ENCODE assay signal across 8 cellular contexts in the genomic region with DNA sequence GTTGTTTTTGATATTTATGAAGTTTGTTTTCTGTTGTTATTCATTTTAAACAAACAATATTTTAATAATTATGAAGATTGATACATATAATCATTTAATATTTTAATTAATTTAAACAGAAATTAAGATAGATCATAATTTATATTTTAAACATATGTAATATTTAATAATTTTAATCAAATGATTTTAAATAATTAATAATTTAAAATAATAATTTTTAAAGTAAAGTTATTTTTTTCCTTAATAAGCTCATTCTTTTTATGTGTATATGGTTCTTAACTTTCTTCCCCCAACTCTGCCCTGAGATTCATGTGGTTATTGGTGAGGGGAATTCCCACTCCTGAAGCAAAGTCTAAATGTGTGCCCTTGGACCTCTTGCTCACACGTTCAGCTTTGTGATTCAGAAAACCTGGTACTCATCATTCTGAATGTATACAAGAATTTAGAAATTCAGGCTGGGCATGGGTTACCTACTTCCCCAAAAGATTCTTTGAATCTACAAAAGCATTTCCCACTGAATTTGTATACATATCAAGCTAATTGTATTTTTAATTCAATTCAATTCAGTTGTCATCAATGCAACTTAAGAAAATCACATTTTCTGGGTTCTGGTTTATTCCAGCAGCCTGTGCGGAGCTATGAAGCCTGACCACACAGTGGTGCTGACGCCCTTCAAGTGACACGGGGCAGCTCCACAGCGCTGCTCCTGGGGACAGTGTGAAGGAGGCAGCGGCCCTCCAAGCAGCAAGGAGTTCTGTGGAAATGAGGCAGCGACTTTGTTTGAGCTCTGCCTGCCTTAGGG.
A peak's percentile ranks its signal among the peaks of the same experiment; 100 is the strongest.
DNase-seq lines count a peak whose midpoint lies in the region; ATAC-seq, FAIRE-seq and TF ChIP-seq lines count a peak whose summit lies in the region.

No MANE protein-coding gene starts in this region.

- TF ChIP-seq CTCF in K562 (IDR thresholded peaks at IDR 0.05 in 2 of 3, conservative IDR thresholded peaks at IDR 0.05 in 1 of 3; ENCODE audit: insufficient read depth in 2 of 3, low read depth in 1 of 3, low read length in 3 of 3), result peak; percentile 96 to 100 (median 100)

- 0% methylated on average over 7 of the region's 7 CpGs for WGBS in K562 (ENCODE audit: insufficient coverage, low coverage, missing lambda C conversion rate)

- H3K36me3 ChIP-seq in Karpas-422 (ENCODE audit: insufficient read depth, low read length), result no peaks in the 10 kb centered on the region
- no peaks in the 10 kb centered on the region for H3K36me3 ChIP-seq in SJCRH30
- H3K36me3 ChIP-seq in K562 (ENCODE audit: control insufficient read depth, insufficient read depth, low read length), result no peaks in the 10 kb centered on the region

- no peaks in the 10 kb centered on the region for H3K9me1 ChIP-seq in K562 (ENCODE audit: control insufficient read depth, insufficient read depth, low read length)

- H2AFZ ChIP-seq in Karpas-422 (ENCODE audit: low read length), result no peak overlapping the region
- no peak overlapping the region for H2AFZ ChIP-seq in K562 (ENCODE audit: low read depth, low read length)

- peak; percentile 100 for ATAC-seq in Right ventricle myocardium inferior
- ATAC-seq in K562, result peak; percentile 100

- TF ChIP-seq RAD21 in K562 (CRISPR knock-in tag; conservative IDR thresholded peaks at IDR 0.05 in 1 of 2, IDR thresholded peaks at IDR 0.05 in 1 of 2), result peak; percentile 81 to 88

- no peak for TF ChIP-seq EP300 in K562 (IDR thresholded peaks at IDR 0.05; ENCODE audit: low read length)

- no peaks in the 10 kb centered on the region for H3K4me1 ChIP-seq in Karpas-422 (ENCODE audit: low read length)
- peaks cover 7% of the 10 kb centered on the region; the same call in 1 of the 2 replicates for H3K4me1 ChIP-seq in SJCRH30
- no peaks in the 10 kb centered on the region for H3K4me1 ChIP-seq in K562 (replicated peaks in 1 of 2; ENCODE audit: control insufficient read depth in 2 of 2, insufficient read depth in 2 of 2, low read length in 2 of 2)

- no peak for TF ChIP-seq POLR2A in H54 (IDR thresholded peaks at IDR 0.05; ENCODE audit: low read depth, low read length)
- no peak for TF ChIP-seq POLR2A in K562 (conservative IDR thresholded peaks at IDR 0.05)

- BruUV-seq in K562 (replicated peaks; lab: Mats Ljungman, UMichigan), result no TSS peak

- intact Hi-C loops in Right ventricle myocardium inferior (cut with DNase I), result loop anchor here (2.0 to 10.0 kb wide), 4 partner anchors 127 to 449 kb away; no protein-coding TSS in a partner anchor
- intact Hi-C loops in cardiac septum (cut with DNase I), result loop anchor here (5.0 to 10.0 kb wide), 3 partner anchors 137 to 369 kb away; a partner anchor contains a TSS
- intact Hi-C loops in K562 (cut with micrococcal nuclease), result loop anchor here (1.0 kb wide), 3 partner anchors 370 to 854 kb away; no protein-coding TSS in a partner anchor

- in situ Hi-C loops in K562 (cut with MboI), result loop anchor here (10.0 kb wide), 1 partner anchor 377 kb away; no protein-coding TSS in a partner anchor

- no peak overlapping the region for H3K4me2 ChIP-seq in Karpas-422 (ENCODE audit: low read depth, low read length, poor library complexity, severe bottlenecking)
- no peak overlapping the region for H3K4me2 ChIP-seq in K562 (ENCODE audit: insufficient read depth, low read length)

- POLR2A ChIA-PET in K562 (lab: Yijun Ruan, JAX), result interaction anchor here (0.8 kb wide), 1 partner anchor 11 kb away, joined by 3 read pairs; no protein-coding TSS in a partner anchor

- H3K9me3 ChIP-seq in Karpas-422 (ENCODE audit: low read length), result no peaks in the 10 kb centered on the region
- H3K9me3 ChIP-seq in SJCRH30 (replicated peaks), result 0 out of 2 replicates have a peak, but pooled peaks cover under 1% of the 10 kb centered on the region
- H3K9me3 ChIP-seq in K562 (replicated peaks; ENCODE audit: control insufficient read depth, insufficient read depth, low read depth, low read length), result no peaks in the 10 kb centered on the region

- no peaks in the 10 kb centered on the region for H4K20me1 ChIP-seq in Karpas-422 (ENCODE audit: insufficient read depth, low read depth, low read length)
- H4K20me1 ChIP-seq in K562 (replicated peaks; ENCODE audit: control insufficient read depth, insufficient read depth, low read length), result no peaks in the 10 kb centered on the region

- DNase-seq in Right ventricle myocardium inferior (ENCODE audit: missing footprints) (peak; percentile 88), cardiac septum (ENCODE audit: low spot score) (no peak), H54 (ENCODE audit: insufficient read length, low spot score) (peak; percentile 36), Karpas-422 (peak; percentile 82), SJCRH30 (peak; percentile 81 to 88), K562 (ENCODE audit: extremely low read depth in 1 of 4, low spot score in 3 of 4) (peak; percentile 19 to 78 (median 50)), hippocampal formation (lab: John Stamatoyannopoulos, UW) (peak; percentile 72 to 78), skeletal muscle cell (ENCODE audit: low read depth) (peak; percentile 55)

- H3K4me3 ChIP-seq in Karpas-422 (ENCODE audit: low read length) (no peak overlapping the region), SJCRH30 (no peak overlapping the region), K562 (no peak overlapping the region), skeletal muscle cell (ENCODE audit: low read depth, low read length) (no peak overlapping the region)

- CTCF ChIA-PET in K562 (lab: Yijun Ruan, JAX; ENCODE audit: low intra/inter-chr PET ratio), result interaction anchor here (4.0 kb wide), 1 partner anchor 369 kb away, joined by 30 read pairs; no protein-coding TSS in a partner anchor

- no peaks in the 10 kb centered on the region for H3K79me2 ChIP-seq in Karpas-422 (ENCODE audit: low read length)
- H3K79me2 ChIP-seq in K562 (ENCODE audit: control insufficient read depth, insufficient read depth, low read length), result no peaks in the 10 kb centered on the region

- H3K27me3 ChIP-seq in Karpas-422 (ENCODE audit: low read length) (no peaks in the 10 kb centered on the region), SJCRH30 (no peaks in the 10 kb centered on the region), K562 (ENCODE audit: control insufficient read depth in 2 of 2, insufficient read depth in 2 of 2, low read length in 2 of 2) (peaks cover 2 to 9% of the 10 kb centered on the region in 2 experiments; a peak in 4 of 5 replicates)

- H3K27ac ChIP-seq in Karpas-422 (ENCODE audit: low read length), result no peak overlapping the region
- no peak overlapping the region for H3K27ac ChIP-seq in SJCRH30
- no peak overlapping the region for H3K27ac ChIP-seq in K562 (ENCODE audit: extremely low read depth, low read depth, low read length)

- H3K9ac ChIP-seq in Karpas-422 (ENCODE audit: low read length) (no peak overlapping the region), K562 (ENCODE audit: insufficient read depth in 1 of 2, low read depth in 2 of 2, low read length in 2 of 2) (no peak overlapping the region)

- no peaks in the 10 kb centered on the region for H3K9me2 ChIP-seq in Karpas-422 (replicated peaks; ENCODE audit: insufficient read depth, low read length)

- FAIRE-seq in H54 (lab: Jason Lieb, UNC), result no peak
- peak; percentile 84 for FAIRE-seq in K562 (lab: Jason Lieb, UNC)

TF ChIP-seq in K562, 482 proteins besides CTCF, POLR2A, EP300 and RAD21 (continues in another document):
- TF ChIP-seq, protein P1, sequence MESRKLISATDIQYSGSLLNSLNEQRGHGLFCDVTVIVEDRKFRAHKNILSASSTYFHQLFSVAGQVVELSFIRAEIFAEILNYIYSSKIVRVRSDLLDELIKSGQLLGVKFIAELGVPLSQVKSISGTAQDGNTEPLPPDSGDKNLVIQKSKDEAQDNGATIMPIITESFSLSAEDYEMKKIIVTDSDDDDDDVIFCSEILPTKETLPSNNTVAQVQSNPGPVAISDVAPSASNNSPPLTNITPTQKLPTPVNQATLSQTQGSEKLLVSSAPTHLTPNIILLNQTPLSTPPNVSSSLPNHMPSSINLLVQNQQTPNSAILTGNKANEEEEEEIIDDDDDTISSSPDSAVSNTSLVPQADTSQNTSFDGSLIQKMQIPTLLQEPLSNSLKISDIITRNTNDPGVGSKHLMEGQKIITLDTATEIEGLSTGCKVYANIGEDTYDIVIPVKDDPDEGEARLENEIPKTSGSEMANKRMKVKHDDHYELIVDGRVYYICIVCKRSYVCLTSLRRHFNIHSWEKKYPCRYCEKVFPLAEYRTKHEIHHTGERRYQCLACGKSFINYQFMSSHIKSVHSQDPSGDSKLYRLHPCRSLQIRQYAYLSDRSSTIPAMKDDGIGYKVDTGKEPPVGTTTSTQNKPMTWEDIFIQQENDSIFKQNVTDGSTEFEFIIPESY (CRISPR knock-in tag; IDR thresholded peaks at IDR 0.05), result no peak
- no peak for TF ChIP-seq DPF2 (IDR thresholded peaks at IDR 0.05)
- TF ChIP-seq, protein P2, sequence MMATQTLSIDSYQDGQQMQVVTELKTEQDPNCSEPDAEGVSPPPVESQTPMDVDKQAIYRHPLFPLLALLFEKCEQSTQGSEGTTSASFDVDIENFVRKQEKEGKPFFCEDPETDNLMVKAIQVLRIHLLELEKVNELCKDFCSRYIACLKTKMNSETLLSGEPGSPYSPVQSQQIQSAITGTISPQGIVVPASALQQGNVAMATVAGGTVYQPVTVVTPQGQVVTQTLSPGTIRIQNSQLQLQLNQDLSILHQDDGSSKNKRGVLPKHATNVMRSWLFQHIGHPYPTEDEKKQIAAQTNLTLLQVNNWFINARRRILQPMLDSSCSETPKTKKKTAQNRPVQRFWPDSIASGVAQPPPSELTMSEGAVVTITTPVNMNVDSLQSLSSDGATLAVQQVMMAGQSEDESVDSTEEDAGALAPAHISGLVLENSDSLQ (IDR thresholded peaks at IDR 0.05), result peak; percentile 8; the same call in 1 of the 2 replicates
- TF ChIP-seq SPI1 (IDR thresholded peaks at IDR 0.05; ENCODE audit: borderline replicate concordance, low read depth, low read length), result no peak
- 0 out of 2 replicates have a peak, but pooled peaks have one; percentile 47 for TF ChIP-seq ARID2 (IDR thresholded peaks at IDR 0.05)
- TF ChIP-seq TAF15 (IDR thresholded peaks at IDR 0.05; ENCODE audit: low read depth, low read length), result no peak
- TF ChIP-seq NCOA4 (IDR thresholded peaks at IDR 0.05; ENCODE audit: partially characterized antibody), result no peak
- TF ChIP-seq MAFK (IDR thresholded peaks at IDR 0.05; ENCODE audit: low read length), result no peak
- TF ChIP-seq, protein P3, sequence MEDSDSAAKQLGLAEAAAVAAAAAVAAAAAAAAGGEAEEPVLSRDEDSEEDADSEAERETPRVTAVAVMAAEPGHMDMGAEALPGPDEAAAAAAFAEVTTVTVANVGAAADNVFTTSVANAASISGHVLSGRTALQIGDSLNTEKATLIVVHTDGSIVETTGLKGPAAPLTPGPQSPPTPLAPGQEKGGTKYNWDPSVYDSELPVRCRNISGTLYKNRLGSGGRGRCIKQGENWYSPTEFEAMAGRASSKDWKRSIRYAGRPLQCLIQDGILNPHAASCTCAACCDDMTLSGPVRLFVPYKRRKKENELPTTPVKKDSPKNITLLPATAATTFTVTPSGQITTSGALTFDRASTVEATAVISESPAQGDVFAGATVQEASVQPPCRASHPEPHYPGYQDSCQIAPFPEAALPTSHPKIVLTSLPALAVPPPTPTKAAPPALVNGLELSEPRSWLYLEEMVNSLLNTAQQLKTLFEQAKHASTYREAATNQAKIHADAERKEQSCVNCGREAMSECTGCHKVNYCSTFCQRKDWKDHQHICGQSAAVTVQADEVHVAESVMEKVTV (CRISPR knock-in tag; IDR thresholded peaks at IDR 0.05), result peak; percentile 83
- no peak for TF ChIP-seq ZNF695 (CRISPR knock-in tag; IDR thresholded peaks at IDR 0.05)
